ENCODE assay signal across 8 cellular contexts in the genomic region with DNA sequence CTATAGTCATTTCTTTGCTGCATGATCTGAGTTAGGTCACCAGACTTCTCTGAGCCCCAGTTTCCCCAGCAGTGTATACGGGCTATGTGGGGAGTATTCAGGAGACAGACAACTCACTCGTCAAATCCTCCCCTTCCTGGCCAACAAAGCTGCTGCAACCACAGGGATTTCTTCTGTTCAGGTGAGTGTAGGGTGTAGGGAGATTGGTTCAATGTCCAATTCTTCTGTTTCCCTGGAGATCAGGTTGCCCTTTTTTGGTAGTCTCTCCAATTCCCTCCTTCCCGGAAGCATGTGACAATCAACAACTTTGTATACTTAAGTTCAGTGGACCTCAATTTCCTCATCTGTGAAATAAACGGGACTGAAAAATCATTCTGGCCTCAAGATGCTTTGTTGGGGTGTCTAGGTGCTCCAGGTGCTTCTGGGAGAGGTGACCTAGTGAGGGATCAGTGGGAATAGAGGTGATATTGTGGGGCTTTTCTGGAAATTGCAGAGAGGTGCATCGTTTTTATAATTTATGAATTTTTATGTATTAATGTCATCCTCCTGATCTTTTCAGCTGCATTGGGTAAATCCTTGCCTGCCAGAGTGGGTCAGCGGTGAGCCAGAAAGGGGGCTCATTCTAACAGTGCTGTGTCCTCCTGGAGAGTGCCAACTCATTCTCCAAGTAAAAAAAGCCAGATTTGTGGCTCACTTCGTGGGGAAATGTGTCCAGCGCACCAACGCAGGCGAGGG. TPM values are rescaled to one million over a fixed set of nuclear protein-coding genes. Genes with fewer than 3 reads are reported as not detected.
DNase-seq lines count a peak whose midpoint lies in the region; ATAC-seq, FAIRE-seq and TF ChIP-seq lines count a peak whose summit lies in the region.

No MANE protein-coding gene starts in this region.

- peak overlapping the region; percentile 43 for H3K4me3 ChIP-seq in AG10803 (ENCODE audit: low read length)
- peak overlapping the region; percentile 46; the same call in 1 of the 2 replicates for H3K4me3 ChIP-seq in HUES48 (ENCODE audit: low read depth, low read length)
- H3K4me3 ChIP-seq in body of pancreas, result no peak overlapping the region
- peak overlapping the region; percentile 98 for H3K4me3 ChIP-seq in mesodermal cell (ENCODE audit: extremely low read depth, insufficient read depth, low read length, poor library complexity, severe bottlenecking)

- 10 to 16% methylated on average over 10 of the region's 10 CpGs for WGBS in body of pancreas, 2 donors
- 23 to 26% methylated on average over 7 of the region's 10 CpGs for WGBS in mesodermal cell (ENCODE audit: insufficient coverage in 2 of 2), 2 experiments

- TF ChIP-seq POLR2A in body of pancreas (IDR thresholded peaks at IDR 0.05) (no peak), GM12892 (IDR thresholded peaks at IDR 0.05; ENCODE audit: low read depth, low read length) (no peak)

- H3K36me3 ChIP-seq in HUES48 (ENCODE audit: control insufficient read depth, insufficient read depth, low read length) (no peaks in the 10 kb centered on the region), body of pancreas (replicated peaks in 1 of 2; ENCODE audit: insufficient read depth in 1 of 2, low read depth in 2 of 2) (no peaks in the 10 kb centered on the region), mesodermal cell (ENCODE audit: control insufficient read depth, insufficient read depth, low read length) (peaks cover 37% of the 10 kb centered on the region)

- peaks cover 37% of the 10 kb centered on the region for H3K27me3 ChIP-seq in HUES48 (ENCODE audit: control insufficient read depth, insufficient read depth, low read length)
- H3K27me3 ChIP-seq in body of pancreas, result no peaks in the 10 kb centered on the region

- intact Hi-C loops in body of pancreas (cut with DNase I), result no loop called here

- H3K4me1 ChIP-seq in HUES48 (ENCODE audit: control insufficient read depth, insufficient read depth, low read length) (peaks cover 23% of the 10 kb centered on the region), body of pancreas (peaks cover 51% of the 10 kb centered on the region), mesodermal cell (ENCODE audit: control insufficient read depth, insufficient read depth, low read length, poor library complexity, severe bottlenecking) (peaks cover 40% of the 10 kb centered on the region)

- H3K27ac ChIP-seq in HUES48 (ENCODE audit: low read depth, low read length) (peak overlapping the region; percentile 26), body of pancreas (peak overlapping the region; percentile 20 to 99 (median 96)), mesodermal cell (ENCODE audit: low read depth, low read length, severe bottlenecking) (peak overlapping the region; percentile 69)

- H3K9me3 ChIP-seq in HUES48 (ENCODE audit: control insufficient read depth, insufficient read depth, low read length), result no peaks in the 10 kb centered on the region
- H3K9me3 ChIP-seq in body of pancreas, result no peaks in the 10 kb centered on the region
- no peaks in the 10 kb centered on the region for H3K9me3 ChIP-seq in mesodermal cell (ENCODE audit: control insufficient read depth, low read length)

- FAIRE-seq in GM12892 (lab: Jason Lieb, UNC), result no peak

- no peak for TF ChIP-seq CTCF in AG10803 (conservative IDR thresholded peaks at IDR 0.05; ENCODE audit: low read length)
- TF ChIP-seq CTCF in body of pancreas (IDR thresholded peaks at IDR 0.05), result no peak

- no peak overlapping the region for H3K9ac ChIP-seq in HUES48 (ENCODE audit: low read depth, low read length)

- DNase-seq in AG10803 (ENCODE audit: low read depth), result no peak
- DNase-seq in body of pancreas, result no peak
- no peak for DNase-seq in pons (ENCODE audit: low spot score)
- DNase-seq in SHP77 treated with DMSO at 0.1 percent for 48 hours (lab: John Stamatoyannopoulos, UW), result no peak
- no peak for DNase-seq in GM12892 (ENCODE audit: insufficient read length)
- no peak for DNase-seq in occipital lobe (lab: John Stamatoyannopoulos, UW)

- no peak for ATAC-seq in body of pancreas

RNA-seq across cellular contexts. Expression of a gene that starts 0.6 kb away (rescaled TPM):
- total RNA-seq in body of pancreas (10 to 100 TPM; 75.2 to 84.3 TPM), occipital lobe (2.0 TPM)
- polyA plus RNA-seq in mesodermal cell (2013, experiment 1 of 2), result 223 TPM
- 162 TPM for polyA plus RNA-seq in mesodermal cell (2013, experiment 2 of 2)
- polyA plus RNA-seq in GM12892 (2012; ENCODE audit: missing spikeins), result 166 TPM

RNA-seq across cellular contexts. Expression of a gene that starts 19.7 kb away (rescaled TPM):
- total RNA-seq in body of pancreas (under 1 TPM in 1 of 2 donors, not detected in 1; 0.26 TPM), occipital lobe (not detected)
- 0.11 TPM for polyA plus RNA-seq in mesodermal cell (2013, experiment 1 of 2)
- polyA plus RNA-seq in mesodermal cell (2013, experiment 2 of 2), result 0.15 TPM
- 0.15 TPM for polyA plus RNA-seq in GM12892 (2012; ENCODE audit: missing spikeins)

Comparison
In these comparisons a context has a peak if more than half of its experiments do, and no peak if none do; other contexts are left out.
1. H3K4me3 ChIP-seq: peak in AG10803 (single experiment), HUES48 (single experiment) and mesodermal cell (single experiment); none in body of pancreas (0 of 2).
2. H3K27ac ChIP-seq: peak in every context shown above with its lines; median percentile 96 in body of pancreas; 69 in mesodermal cell; 26 in HUES48.
3. RNA of a gene that starts 0.6 kb away (total RNA-seq): 75.2 to 84.3 TPM in body of pancreas; 2.0 TPM in occipital lobe (single experiment); every median in the first group is over 10 times any median in the second.